ENCODE assay signal across 18 cellular contexts in the genomic region with DNA sequence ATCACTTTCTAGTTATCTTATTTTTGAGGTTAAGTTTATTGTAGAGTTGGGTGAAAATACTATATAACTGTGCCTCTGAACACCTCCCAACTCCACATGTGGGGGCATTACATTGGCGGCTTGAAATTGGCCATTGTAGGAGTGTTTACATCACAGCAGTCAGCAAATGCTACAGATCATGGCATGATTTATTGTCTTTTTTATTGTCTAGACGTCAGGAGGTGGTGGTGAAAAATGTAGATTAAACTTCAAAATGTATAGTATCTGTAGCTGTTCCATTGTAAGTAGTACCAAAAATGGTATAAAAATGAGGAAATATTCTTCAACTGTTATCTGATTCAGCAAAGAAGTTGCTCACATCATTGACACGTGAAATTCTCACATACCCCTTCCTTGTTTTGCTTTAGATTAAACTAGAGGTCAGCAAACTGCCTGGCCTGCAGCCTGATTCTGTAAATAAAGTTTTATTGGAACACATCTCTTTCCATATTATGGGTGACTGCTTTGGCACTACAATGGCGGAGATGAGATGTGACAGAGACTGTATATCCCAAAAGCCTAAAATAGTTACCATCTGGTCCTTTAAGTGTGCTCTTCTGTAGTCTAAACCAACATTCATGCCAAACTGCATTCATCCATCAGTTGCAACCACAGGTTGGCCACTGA.
"Had no signal": no experiment of that assay in that cellular context is flagged by ENCODE, and none has a peak within 500 bp of the region (broad histone marks: within the 10 kb centered on the region; RNA-seq: fewer than 3 reads in every experiment).

No MANE protein-coding gene starts in this region.

- H3K27ac Mint-ChIP-seq: dendritic cell treated with granulocyte-macrophage colony-stimulating factor and Interleukin-4, amounts not matched to agents 40 ng/mL and 50 ng/mL, for 4 days; naive thymus-derived CD4-positive, alpha-beta T cell had no signal

- H3K9me3 Mint-ChIP-seq: dendritic cell treated with granulocyte-macrophage colony-stimulating factor and Interleukin-4, amounts not matched to agents 40 ng/mL and 50 ng/mL, for 4 days; effector memory CD8-positive, alpha-beta T cell had no signal

- H3K27me3 Mint-ChIP-seq: dendritic cell treated with granulocyte-macrophage colony-stimulating factor and Interleukin-4, amounts not matched to agents 40 ng/mL and 50 ng/mL, for 4 days; effector memory CD8-positive, alpha-beta T cell; naive thymus-derived CD4-positive, alpha-beta T cell had no signal

- ATAC-seq: effector memory CD8-positive, alpha-beta T cell; left cardiac atrium; left ventricle myocardium superior; naive thymus-derived CD4-positive, alpha-beta T cell had no signal

- H3K36me3 ChIP-seq: esophagus squamous epithelium, neutrophil, right atrium auricular region, stomach, thoracic aorta, transverse colon had no signal

- H3K4me3 ChIP-seq: esophagus squamous epithelium, lung, right atrium auricular region, stomach, thoracic aorta, transverse colon had no signal

- H3K9me3 ChIP-seq: esophagus squamous epithelium, neutrophil, right atrium auricular region, stomach, thoracic aorta, transverse colon had no signal

- H3K27me3 ChIP-seq: esophagus squamous epithelium, neutrophil, right atrium auricular region, stomach, transverse colon had no signal

- H3K4me3 Mint-ChIP-seq: dendritic cell treated with granulocyte-macrophage colony-stimulating factor and Interleukin-4, amounts not matched to agents 40 ng/mL and 50 ng/mL, for 4 days; effector memory CD8-positive, alpha-beta T cell; naive thymus-derived CD4-positive, alpha-beta T cell had no signal

- DNase-seq: effector memory CD8-positive, alpha-beta T cell; esophagus squamous epithelium; foreskin fibroblast; kidney; left cardiac atrium; left ventricle myocardium superior; mesendoderm; naive thymus-derived CD4-positive, alpha-beta T cell; stimulated activated CD4-positive, alpha-beta T cell treated with anti-CD3 and anti-CD28 coated beads, Interleukin-12 subunit alpha, Interleukin-12 subunit beta, amount 100 ng/mL, for 4 hours; stimulated activated naive CD4-positive, alpha-beta T cell; stomach; substantia nigra; transverse colon had no signal

- H3K27ac ChIP-seq: esophagus squamous epithelium, neutrophil, right atrium auricular region, thoracic aorta, transverse colon had no signal
